In genomic region chr20:23367770-23368169, GRCh38 we compare ENCODE assay signal across 16 cellular contexts. TPM values are rescaled to one million over a fixed set of nuclear protein-coding genes. Genes with fewer than 3 reads are reported as not detected.
DNase-seq lines count a peak whose midpoint lies in the region; ATAC-seq and TF ChIP-seq lines count a peak whose summit lies in the region.
"Had no signal": no experiment of that assay in that cellular context is flagged by ENCODE, and none has a peak within 500 bp of the region (broad histone marks: within the 10 kb centered on the region; RNA-seq: fewer than 3 reads in every experiment).

No MANE protein-coding gene starts in this region.

- CTCF ChIA-PET in activated CD8-positive, alpha-beta memory T cell treated with anti-CD3 and anti-CD28 coated beads, Interleukin-2, amount 10 ng/mL, durations not matched to agents 7 days and 5 days (lab: Charles Lee): no interaction called here

- H3K27me3 ChIP-seq in Loucy (ENCODE audit: insufficient read depth, low read length, poor library complexity, severe bottlenecking) (no peaks in the 10 kb centered on the region), endodermal cell (ENCODE audit: control insufficient read depth, insufficient read depth, low read length, poor library complexity, severe bottlenecking) (no peaks in the 10 kb centered on the region), gastrocnemius medialis (no peaks in the 10 kb centered on the region)
- no peaks in the 10 kb centered on the region for H3K27me3 ChIP-seq in effector memory CD4-positive, alpha-beta T cell (replicated peaks; ENCODE audit: control insufficient read depth, insufficient read depth, low read length, poor library complexity, severe bottlenecking)
- H3K27me3 ChIP-seq: tibial artery had no signal

- H3K4me3 ChIP-seq in Loucy (ENCODE audit: low read length, poor library complexity, severe bottlenecking) (peak overlapping the region; percentile 61), endodermal cell (ENCODE audit: low read length) (peak overlapping the region; percentile 21), gastrocnemius medialis (no peak overlapping the region)
- H3K4me3 ChIP-seq in effector memory CD4-positive, alpha-beta T cell (ENCODE audit: insufficient read depth, low read depth, low read length, poor library complexity, severe bottlenecking): no peak overlapping the region
- H3K4me3 ChIP-seq: tibial artery had no signal

- peaks cover 61% of the 10 kb centered on the region for H3K79me2 ChIP-seq in Loucy (ENCODE audit: insufficient read depth, low read length)

- peak overlapping the region; percentile 76 for H3K4me2 ChIP-seq in Loucy (ENCODE audit: low read depth, low read length, poor library complexity, severe bottlenecking)

- H3K36me3 Mint-ChIP-seq in activated CD8-positive, alpha-beta memory T cell treated with anti-CD3 and anti-CD28 coated beads, Interleukin-2, amount 10 ng/mL, durations not matched to agents 7 days and 5 days: peaks cover 52% of the 10 kb centered on the region
- H3K36me3 Mint-ChIP-seq in endodermal cell (ENCODE audit: low read depth): peaks cover 59% of the 10 kb centered on the region

- H3K27ac ChIP-seq in endodermal cell (ENCODE audit: low read depth, low read length) (no peak overlapping the region), gastrocnemius medialis (peak overlapping the region in 3 of 4 donors; percentile 29 to 52 (median 42))
- no peak overlapping the region for H3K27ac ChIP-seq in effector memory CD4-positive, alpha-beta T cell (ENCODE audit: insufficient read depth, low read length, poor library complexity, severe bottlenecking)
- H3K27ac ChIP-seq: tibial artery had no signal

- H3K27ac Mint-ChIP-seq in activated CD8-positive, alpha-beta memory T cell treated with anti-CD3 and anti-CD28 coated beads, Interleukin-2, amount 10 ng/mL, durations not matched to agents 7 days and 5 days: peak overlapping the region; percentile 18
- H3K27ac Mint-ChIP-seq in endodermal cell: no peak overlapping the region
- H3K27ac Mint-ChIP-seq: activated T-helper 2 cell treated with anti-CD3 and anti-CD28 coated beads, Interferon-gamma antibody, Interleukin-2, Interleukin-4, amounts not matched to agents 10 μg/mL and 5 μg/mL and 100 μg/mL, durations not matched to agents 14 hours and 24 hours and 36 hours had no signal

- no peaks in the 10 kb centered on the region for H3F3A ChIP-seq in Loucy (ENCODE audit: low read depth)

- TF ChIP-seq POLR2A in gastrocnemius medialis (IDR thresholded peaks at IDR 0.05): no peak

- no peak for TF ChIP-seq CTCF in Loucy (conservative IDR thresholded peaks at IDR 0.05; ENCODE audit: low read length)
- no peak for TF ChIP-seq CTCF in endodermal cell (conservative IDR thresholded peaks at IDR 0.05)
- TF ChIP-seq CTCF in gastrocnemius medialis (IDR thresholded peaks at IDR 0.05 in 4 of 5, conservative IDR thresholded peaks at IDR 0.05 in 1 of 5): no peak

- H4K20me1 ChIP-seq in Loucy (ENCODE audit: insufficient read depth, low read length, poor library complexity, severe bottlenecking): peaks cover 44% of the 10 kb centered on the region

- intact Hi-C loops in gastrocnemius medialis (cut with DNase I; ENCODE audit: low total_unique reads): loop anchor here (2.0 kb wide), 1 partner anchor 17 kb away; no protein-coding TSS in a partner anchor

- no peaks in the 10 kb centered on the region for H3K9me3 ChIP-seq in Loucy (ENCODE audit: insufficient read depth, low read depth, low read length)
- H3K9me3 ChIP-seq in endodermal cell (ENCODE audit: control insufficient read depth, low read length): no peaks in the 10 kb centered on the region
- no peaks in the 10 kb centered on the region for H3K9me3 ChIP-seq in gastrocnemius medialis
- no peaks in the 10 kb centered on the region for H3K9me3 ChIP-seq in effector memory CD4-positive, alpha-beta T cell (ENCODE audit: control insufficient read depth, low read length)
- H3K9me3 ChIP-seq: Caco-2, tibial artery had no signal

- H3K36me3 ChIP-seq in Loucy (ENCODE audit: insufficient read depth, low read length) (peaks cover 44% of the 10 kb centered on the region), endodermal cell (ENCODE audit: control insufficient read depth, insufficient read depth, low read length) (peaks cover 82% of the 10 kb centered on the region), gastrocnemius medialis (peaks cover 0 to 44% of the 10 kb centered on the region in 2 donors)
- peaks cover 34% of the 10 kb centered on the region for H3K36me3 ChIP-seq in effector memory CD4-positive, alpha-beta T cell (ENCODE audit: control insufficient read depth, insufficient read depth, low read length)

- no peak for DNase-seq in activated CD8-positive, alpha-beta memory T cell treated with anti-CD3 and anti-CD28 coated beads, Interleukin-2, amount 10 ng/mL, durations not matched to agents 7 days and 5 days
- no peak for DNase-seq in activated CD8-positive, alpha-beta memory T cell treated with anti-CD3 and anti-CD28 coated beads, Interleukin-2, amount 50 U/mL, for 4 hours
- DNase-seq in endodermal cell (no peak), gastrocnemius medialis (no peak)
- no peak for DNase-seq in effector memory CD4-positive, alpha-beta T cell
- DNase-seq: activated CD4-positive, alpha-beta T cell treated with anti-CD3 and anti-CD28 coated beads for 1 hour; Caco-2; MV-4-11; naive B cell; stimulated activated CD4-positive, alpha-beta T cell treated with anti-CD3 and anti-CD28 coated beads, Interleukin-2, amount 100 ng/mL, for 24 hours; tibial artery had no signal

- no peaks in the 10 kb centered on the region for H3K9me2 ChIP-seq in Loucy (replicated peaks; ENCODE audit: low read depth, low read length)

- no peak overlapping the region for H3K4me3 Mint-ChIP-seq in activated CD8-positive, alpha-beta memory T cell treated with anti-CD3 and anti-CD28 coated beads, Interleukin-2, amount 10 ng/mL, durations not matched to agents 7 days and 5 days
- no peak overlapping the region for H3K4me3 Mint-ChIP-seq in endodermal cell
- H3K4me3 Mint-ChIP-seq: naive B cell had no signal

- no peaks in the 10 kb centered on the region for H3K9me3 Mint-ChIP-seq in activated CD8-positive, alpha-beta memory T cell treated with anti-CD3 and anti-CD28 coated beads, Interleukin-2, amount 10 ng/mL, durations not matched to agents 7 days and 5 days (ENCODE audit: low read depth)
- no peaks in the 10 kb centered on the region for H3K9me3 Mint-ChIP-seq in endodermal cell
- H3K9me3 Mint-ChIP-seq: activated T-helper 2 cell treated with anti-CD3 and anti-CD28 coated beads, Interferon-gamma antibody, Interleukin-2, Interleukin-4, amounts not matched to agents 10 μg/mL and 5 μg/mL and 100 μg/mL, durations not matched to agents 14 hours and 24 hours and 36 hours; naive B cell had no signal

- peaks cover 48% of the 10 kb centered on the region for H3K4me1 ChIP-seq in Loucy (ENCODE audit: insufficient read depth, low read length, poor library complexity, severe bottlenecking)
- H3K4me1 ChIP-seq in endodermal cell (ENCODE audit: control insufficient read depth, insufficient read depth, low read length): no peaks in the 10 kb centered on the region
- peaks cover 47 to 50% of the 10 kb centered on the region in 2 donors for H3K4me1 ChIP-seq in gastrocnemius medialis
- peaks cover 13% of the 10 kb centered on the region for H3K4me1 ChIP-seq in effector memory CD4-positive, alpha-beta T cell (ENCODE audit: control insufficient read depth, insufficient read depth, low read length, poor library complexity, severe bottlenecking)

- H3K4me1 Mint-ChIP-seq in activated CD8-positive, alpha-beta memory T cell treated with anti-CD3 and anti-CD28 coated beads, Interleukin-2, amount 10 ng/mL, durations not matched to agents 7 days and 5 days: peaks cover 51% of the 10 kb centered on the region
- peaks cover 15% of the 10 kb centered on the region for H3K4me1 Mint-ChIP-seq in endodermal cell

- in situ Hi-C loops in gastrocnemius medialis (cut with MboI; ENCODE audit: low sequenced_read_pairs in 4 of 4): loop anchor here in 2 of 4 donors (10.0 kb wide), 1 partner anchor 267 kb away; the partner anchor contains the start of gene CST3 (in 2 of the 2)

- no peak overlapping the region for H2AFZ ChIP-seq in Loucy (ENCODE audit: low read length)

- peak overlapping the region; percentile 41 for H3K9ac ChIP-seq in Loucy (ENCODE audit: low read depth, low read length, poor library complexity, severe bottlenecking)
- no peak overlapping the region for H3K9ac ChIP-seq in endodermal cell (ENCODE audit: extremely low read depth, low read length, poor library complexity, severe bottlenecking)

- no peak for ATAC-seq in activated CD8-positive, alpha-beta memory T cell treated with anti-CD3 and anti-CD28 coated beads, Interleukin-2, amount 10 ng/mL, durations not matched to agents 7 days and 5 days
- ATAC-seq in gastrocnemius medialis: no peak
- no peak for ATAC-seq in HG02884 (IDR thresholded peaks at IDR 0.05; ENCODE audit: unreplicated experiment)
- ATAC-seq in HG03159 (IDR thresholded peaks at IDR 0.05; ENCODE audit: unreplicated experiment): no peak
- ATAC-seq: Right ventricle myocardium inferior had no signal

- no peaks in the 10 kb centered on the region for H3K27me3 Mint-ChIP-seq in activated CD8-positive, alpha-beta memory T cell treated with anti-CD3 and anti-CD28 coated beads, Interleukin-2, amount 10 ng/mL, durations not matched to agents 7 days and 5 days
- no peaks in the 10 kb centered on the region for H3K27me3 Mint-ChIP-seq in endodermal cell (ENCODE audit: insufficient read depth)
- H3K27me3 Mint-ChIP-seq: naive B cell had no signal

RNA-seq across cellular contexts. Expression of gene GZF1, which starts 5.8 kb away (rescaled TPM):
- 10 to 100 TPM; 10.2 to 14.4 TPM for total RNA-seq in activated CD8-positive, alpha-beta memory T cell treated with anti-CD3 and anti-CD28 coated beads, Interleukin-2, amount 10 ng/mL, durations not matched to agents 7 days and 5 days
- total RNA-seq in endodermal cell: 10 to 100 TPM; 12.2 to 15.5 TPM
- 13.5 TPM for polyA plus RNA-seq in endodermal cell (2013, experiment 1 of 2)
- polyA plus RNA-seq in endodermal cell (2013, experiment 2 of 2): 10.4 TPM
- 10 to 100 TPM; 10.1 to 23.0 (median 13.3) TPM for total RNA-seq in gastrocnemius medialis

RNA-seq across cellular contexts. Expression of gene NXT1, which starts 17.2 kb away (rescaled TPM):
- 10 to 100 TPM; 34.0 to 48.3 TPM for total RNA-seq in activated CD8-positive, alpha-beta memory T cell treated with anti-CD3 and anti-CD28 coated beads, Interleukin-2, amount 10 ng/mL, durations not matched to agents 7 days and 5 days
- total RNA-seq in endodermal cell (10 to 100 TPM; 16.8 to 19.5 TPM), gastrocnemius medialis (10 to 100 TPM; 15.2 to 17.9 (median 15.9) TPM)
- polyA plus RNA-seq in endodermal cell (2013, experiment 1 of 2): 29.7 TPM
- 29.4 TPM for polyA plus RNA-seq in endodermal cell (2013, experiment 2 of 2)

RNA-seq across cellular contexts. Expression of gene NAPB, which starts 53.5 kb away (rescaled TPM):
- 10 to 100 TPM; 17.5 to 23.1 TPM for total RNA-seq in activated CD8-positive, alpha-beta memory T cell treated with anti-CD3 and anti-CD28 coated beads, Interleukin-2, amount 10 ng/mL, durations not matched to agents 7 days and 5 days
- total RNA-seq in endodermal cell (10 to 100 TPM; 15.7 to 16.5 TPM), gastrocnemius medialis (1 to 10 TPM; 3.2 to 8.3 (median 3.8) TPM)
- 16.4 TPM for polyA plus RNA-seq in endodermal cell (2013, experiment 1 of 2)
- polyA plus RNA-seq in endodermal cell (2013, experiment 2 of 2): 16.6 TPM

Comparison
In these comparisons a context has a peak if more than half of its experiments do, and no peak if none do; other contexts are left out.
1. H3K4me3 ChIP-seq: peak in Loucy (single experiment) and endodermal cell (single experiment); none in gastrocnemius medialis (0 of 4) and effector memory CD4-positive, alpha-beta T cell (single experiment).
2. H3K27ac ChIP-seq: peak in gastrocnemius medialis (3 of 4); none in endodermal cell (single experiment) and effector memory CD4-positive, alpha-beta T cell (single experiment).